8 cellular contexts compared by ENCODE assay signal in the genomic region with DNA sequence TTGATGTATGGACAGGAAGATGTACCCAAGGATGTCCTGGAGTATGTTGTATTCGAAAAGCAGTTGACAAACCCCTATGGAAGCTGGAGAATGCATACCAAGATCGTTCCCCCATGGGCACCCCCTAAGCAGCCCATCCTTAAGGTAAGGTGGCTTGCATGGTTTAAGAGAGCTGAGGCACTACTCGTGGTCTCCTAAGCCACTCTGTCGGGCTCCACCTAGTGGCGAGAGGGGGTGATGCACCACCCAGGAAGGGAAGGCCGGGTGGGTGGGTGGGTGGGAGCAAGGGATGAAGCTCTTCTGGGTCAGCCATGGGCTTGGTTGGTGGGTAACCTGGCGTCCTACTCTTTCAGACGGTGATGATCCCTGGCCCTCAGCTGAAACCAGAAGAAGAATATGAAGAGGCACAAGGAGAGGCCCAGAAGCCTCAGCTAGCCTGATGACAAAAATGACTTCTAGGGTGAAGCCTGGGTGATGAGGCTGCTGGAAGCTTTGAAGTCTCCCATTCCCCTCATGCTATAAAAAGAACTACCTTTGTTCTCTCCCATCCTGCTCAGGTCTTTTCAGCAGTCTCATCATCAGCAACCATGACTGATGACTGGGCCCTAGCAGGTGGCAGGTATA. TPM values are rescaled to one million over a fixed set of nuclear protein-coding genes. Genes with fewer than 3 reads are reported as not detected.
DNase-seq lines count a peak whose midpoint lies in the region; TF ChIP-seq lines count a peak whose summit lies in the region.

No MANE protein-coding gene starts in this region.

- no peaks in the 10 kb centered on the region for H3K9me2 ChIP-seq in neural cell (ENCODE audit: insufficient read depth, low read length)

- DNase-seq in SKM-1 (lab: John Stamatoyannopoulos, UW; ENCODE audit: unreplicated experiment) (peak; percentile 13), SKM-1 treated with dmso at 0.1 percent for 144 hours (lab: John Stamatoyannopoulos, UW; ENCODE audit: unreplicated experiment) (no peak), NCI-H748 (lab: John Stamatoyannopoulos, UW; ENCODE audit: unreplicated experiment) (peak; percentile 42), epithelial cell of proximal tubule (ENCODE audit: low read depth) (no peak), superior temporal gyrus (ENCODE audit: extremely low spot score) (peak; percentile 75), T1000 (lab: John Stamatoyannopoulos, UW) (no peak)
- DNase-seq in activated CD8-positive, alpha-beta memory T cell treated with anti-CD3 and anti-CD28 coated beads, Interleukin-2, amount 50 U/mL, for 24 hours (ENCODE audit: extremely low read depth), result peak; percentile 36

- no peak overlapping the region for H3K4me2 ChIP-seq in neural cell (ENCODE audit: low read length)

- no peaks in the 10 kb centered on the region for H3K9me3 ChIP-seq in neural cell (ENCODE audit: low read length)

- no peaks in the 10 kb centered on the region for H3K36me3 ChIP-seq in neural cell (ENCODE audit: insufficient read depth, low read length)

- peak; percentile 25 for TF ChIP-seq RAD21 in neural cell (conservative IDR thresholded peaks at IDR 0.05)

- no peak overlapping the region for H3K27ac ChIP-seq in neural cell (ENCODE audit: low read length)

- no peaks in the 10 kb centered on the region for H3K27me3 ChIP-seq in neural cell (ENCODE audit: insufficient read depth, low read depth, low read length)

- no peak overlapping the region for H3K9ac ChIP-seq in neural cell (ENCODE audit: low read length)

- peak; percentile 62 for TF ChIP-seq CTCF in epithelial cell of proximal tubule (conservative IDR thresholded peaks at IDR 0.05; ENCODE audit: low read depth, low read length)
- peak; percentile 48 for TF ChIP-seq CTCF in neural cell (IDR thresholded peaks at IDR 0.05; ENCODE audit: poor library complexity, severe bottlenecking)

- H3K79me2 ChIP-seq in neural cell (replicated peaks; ENCODE audit: insufficient read depth, low read length), result no peaks in the 10 kb centered on the region

- TF ChIP-seq EP300 in neural cell (conservative IDR thresholded peaks at IDR 0.05; ENCODE audit: poor library complexity, severe bottlenecking), result no peak

- no peaks in the 10 kb centered on the region for H3F3A ChIP-seq in neural cell (ENCODE audit: insufficient read depth, low read length, poor library complexity, severe bottlenecking)

- no peaks in the 10 kb centered on the region for H4K20me1 ChIP-seq in neural cell (ENCODE audit: insufficient read depth)

- no peak overlapping the region for H3K4me3 ChIP-seq in epithelial cell of proximal tubule (ENCODE audit: low read depth, low read length)
- no peak overlapping the region for H3K4me3 ChIP-seq in neural cell (ENCODE audit: low read length)

- H2AFZ ChIP-seq in neural cell (ENCODE audit: low read depth, low read length), result no peak overlapping the region

TF ChIP-seq in neural cell, 6 proteins besides CTCF, POLR2A, EP300 and RAD21:
- TF ChIP-seq EZH2 (IDR thresholded peaks at IDR 0.05; ENCODE audit: borderline replicate concordance, insufficient read depth, low read length, poor library complexity, severe bottlenecking) (no peak), SMC3 (conservative IDR thresholded peaks at IDR 0.05; ENCODE audit: poor library complexity) (peak; percentile 24)
TF ChIP-seq in neural cell: peak in this region for 1.

RNA-seq across cellular contexts. Expression of a gene that starts 21.5 kb away (rescaled TPM):
- total RNA-seq in epithelial cell of proximal tubule, result not detected in 2 replicates
- not detected in 2 replicates for polyA plus RNA-seq in neural cell
- under 0.01 and 0.12 TPM in 2 replicates for polyA minus RNA-seq in neural cell

RNA-seq across cellular contexts. Expression of a gene that starts 25.3 kb away (rescaled TPM):
- 45.4 and 53.9 TPM in 2 replicates for total RNA-seq in epithelial cell of proximal tubule
- 27.5 and 31.7 TPM in 2 replicates for polyA plus RNA-seq in neural cell
- 23.1 and 26.4 TPM in 2 replicates for polyA minus RNA-seq in neural cell

RNA-seq across cellular contexts. Expression of a gene that starts 29.4 kb away (rescaled TPM):
- total RNA-seq in epithelial cell of proximal tubule, result 7.1 and 9.3 TPM in 2 replicates
- 23.7 and 28.6 TPM in 2 replicates for polyA plus RNA-seq in neural cell
- 49.0 and 56.5 TPM in 2 replicates for polyA minus RNA-seq in neural cell

Comparison
In these comparisons a context has a peak if more than half of its experiments do, and no peak if none do; other contexts are left out.
1. DNase-seq: peak in SKM-1 (single experiment), NCI-H748 (single experiment), activated CD8-positive, alpha-beta memory T cell treated with anti-CD3 and anti-CD28 coated beads, Interleukin-2, amount 50 U/mL, for 24 hours (single experiment) and superior temporal gyrus (single experiment); none in SKM-1 treated with dmso at 0.1 percent for 144 hours (single experiment), epithelial cell of proximal tubule (single experiment) and T1000 (single experiment).